In the genomic region with DNA sequence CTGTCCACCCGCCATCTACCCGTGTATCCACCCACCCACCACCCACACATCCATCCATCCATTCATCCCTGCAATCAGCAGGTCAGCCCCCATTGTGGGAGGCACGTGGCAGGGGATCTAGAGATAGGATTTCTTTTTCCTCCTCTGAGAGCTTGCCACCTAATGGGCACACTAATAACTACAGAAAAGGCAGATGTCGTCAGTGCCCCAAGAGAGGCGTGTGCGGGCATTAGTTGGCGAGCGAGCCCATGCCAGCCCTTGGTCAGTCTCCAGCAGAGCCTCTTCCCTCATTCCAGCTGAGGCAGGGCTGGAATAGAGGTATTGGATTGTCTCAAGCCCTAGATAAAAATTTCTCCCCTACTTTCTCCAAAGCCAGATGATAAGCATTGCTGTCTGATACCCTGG, we compare ENCODE assay signal across 2 cellular contexts.
A peak's percentile ranks its signal among the peaks of the same experiment; 100 is the strongest.
TF ChIP-seq lines count a peak whose summit lies in the region.

No MANE protein-coding gene starts in this region.

TF ChIP-seq in HEK293, 187 proteins besides CTCF, POLR2A, EP300 and RAD21:
- TF ChIP-seq ZNF654 (tag by site-specific recombination; IDR thresholded peaks at IDR 0.05; ENCODE audit: low read depth): no peak
- TF ChIP-seq ZIC2 (tag by site-specific recombination; IDR thresholded peaks at IDR 0.05): peak; percentile 71
- peak; percentile 97 for TF ChIP-seq ZFHX2 (tag by site-specific recombination; conservative IDR thresholded peaks at IDR 0.05)
- TF ChIP-seq ZBTB17 (tag by site-specific recombination; IDR thresholded peaks at IDR 0.05): 0 out of 2 replicates have a peak, but pooled peaks have one; percentile 25
- TF ChIP-seq ZNF16 (tag by site-specific recombination; IDR thresholded peaks at IDR 0.05; ENCODE audit: low read depth): no peak
- peak; percentile 98 for TF ChIP-seq EGR2 (tag by site-specific recombination; IDR thresholded peaks at IDR 0.05; ENCODE audit: low read depth)
- TF ChIP-seq SP2 (tag by site-specific recombination; IDR thresholded peaks at IDR 0.05): peak; percentile 38; the same call in 1 of the 2 replicates
- no peak for TF ChIP-seq ZFP37 (tag by site-specific recombination; IDR thresholded peaks at IDR 0.05)
- TF ChIP-seq ZNF2 (tag by site-specific recombination; IDR thresholded peaks at IDR 0.05): no peak
- TF ChIP-seq ZNF404 (tag by site-specific recombination; IDR thresholded peaks at IDR 0.05): no peak
- TF ChIP-seq ZNF394 (tag by site-specific recombination; IDR thresholded peaks at IDR 0.05; ENCODE audit: borderline replicate concordance): no peak
- no peak for TF ChIP-seq ZNF548 (tag by site-specific recombination; IDR thresholded peaks at IDR 0.05)
- peak; percentile 57 for TF ChIP-seq GLIS1 (tag by site-specific recombination; IDR thresholded peaks at IDR 0.05)
- no peak for TF ChIP-seq OVOL3 (tag by site-specific recombination; IDR thresholded peaks at IDR 0.05)
TF ChIP-seq in HEK293: peak in this region for 6.

TF ChIP-seq in SK-N-SH, 30 proteins besides CTCF, POLR2A, EP300 and RAD21:
- TF ChIP-seq GATA2 (CRISPR knock-in tag; IDR thresholded peaks at IDR 0.05) (no peak), RFX5 (IDR thresholded peaks at IDR 0.05; ENCODE audit: low read length) (no peak), EZH2phosphoT487 (IDR thresholded peaks at IDR 0.05; ENCODE audit: borderline replicate concordance, low read depth) (no peak), PBX3 (IDR thresholded peaks at IDR 0.05) (no peak), TEAD4 (IDR thresholded peaks at IDR 0.05; ENCODE audit: borderline replicate concordance, insufficient read depth) (no peak), FOSL2 (IDR thresholded peaks at IDR 0.05; ENCODE audit: borderline replicate concordance, low read depth) (no peak), MEF2A (IDR thresholded peaks at IDR 0.05; ENCODE audit: borderline replicate concordance, low read depth) (no peak), SIN3A (IDR thresholded peaks at IDR 0.05; ENCODE audit: borderline replicate concordance, low read depth, low read length) (no peak), NFIC (IDR thresholded peaks at IDR 0.05; ENCODE audit: borderline replicate concordance) (no peak), RCOR1 (IDR thresholded peaks at IDR 0.05; ENCODE audit: low read length) (no peak), REST (IDR thresholded peaks at IDR 0.05; ENCODE audit: low read depth, low read length) (no peak), CHD2 (IDR thresholded peaks at IDR 0.05; ENCODE audit: low read length, partially characterized antibody) (no peak), GABPA (IDR thresholded peaks at IDR 0.05; ENCODE audit: low read depth) (no peak), FOXJ3 (CRISPR knock-in tag; IDR thresholded peaks at IDR 0.05) (no peak), POLR2AphosphoS5 (IDR thresholded peaks at IDR 0.05; ENCODE audit: low read depth, low read length) (no peak), TAF1 (IDR thresholded peaks at IDR 0.05; ENCODE audit: borderline replicate concordance, low read depth, low read length) (no peak)
- TF ChIP-seq, protein P1, sequence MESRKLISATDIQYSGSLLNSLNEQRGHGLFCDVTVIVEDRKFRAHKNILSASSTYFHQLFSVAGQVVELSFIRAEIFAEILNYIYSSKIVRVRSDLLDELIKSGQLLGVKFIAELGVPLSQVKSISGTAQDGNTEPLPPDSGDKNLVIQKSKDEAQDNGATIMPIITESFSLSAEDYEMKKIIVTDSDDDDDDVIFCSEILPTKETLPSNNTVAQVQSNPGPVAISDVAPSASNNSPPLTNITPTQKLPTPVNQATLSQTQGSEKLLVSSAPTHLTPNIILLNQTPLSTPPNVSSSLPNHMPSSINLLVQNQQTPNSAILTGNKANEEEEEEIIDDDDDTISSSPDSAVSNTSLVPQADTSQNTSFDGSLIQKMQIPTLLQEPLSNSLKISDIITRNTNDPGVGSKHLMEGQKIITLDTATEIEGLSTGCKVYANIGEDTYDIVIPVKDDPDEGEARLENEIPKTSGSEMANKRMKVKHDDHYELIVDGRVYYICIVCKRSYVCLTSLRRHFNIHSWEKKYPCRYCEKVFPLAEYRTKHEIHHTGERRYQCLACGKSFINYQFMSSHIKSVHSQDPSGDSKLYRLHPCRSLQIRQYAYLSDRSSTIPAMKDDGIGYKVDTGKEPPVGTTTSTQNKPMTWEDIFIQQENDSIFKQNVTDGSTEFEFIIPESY (IDR thresholded peaks at IDR 0.05; ENCODE audit: borderline replicate concordance, low read depth): no peak
- TF ChIP-seq, protein P2, sequence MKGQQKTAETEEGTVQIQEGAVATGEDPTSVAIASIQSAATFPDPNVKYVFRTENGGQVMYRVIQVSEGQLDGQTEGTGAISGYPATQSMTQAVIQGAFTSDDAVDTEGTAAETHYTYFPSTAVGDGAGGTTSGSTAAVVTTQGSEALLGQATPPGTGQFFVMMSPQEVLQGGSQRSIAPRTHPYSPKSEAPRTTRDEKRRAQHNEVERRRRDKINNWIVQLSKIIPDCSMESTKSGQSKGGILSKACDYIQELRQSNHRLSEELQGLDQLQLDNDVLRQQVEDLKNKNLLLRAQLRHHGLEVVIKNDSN (IDR thresholded peaks at IDR 0.05; ENCODE audit: borderline replicate concordance, low read depth): no peak
